9 cellular contexts compared by ENCODE assay signal in the genomic region with DNA sequence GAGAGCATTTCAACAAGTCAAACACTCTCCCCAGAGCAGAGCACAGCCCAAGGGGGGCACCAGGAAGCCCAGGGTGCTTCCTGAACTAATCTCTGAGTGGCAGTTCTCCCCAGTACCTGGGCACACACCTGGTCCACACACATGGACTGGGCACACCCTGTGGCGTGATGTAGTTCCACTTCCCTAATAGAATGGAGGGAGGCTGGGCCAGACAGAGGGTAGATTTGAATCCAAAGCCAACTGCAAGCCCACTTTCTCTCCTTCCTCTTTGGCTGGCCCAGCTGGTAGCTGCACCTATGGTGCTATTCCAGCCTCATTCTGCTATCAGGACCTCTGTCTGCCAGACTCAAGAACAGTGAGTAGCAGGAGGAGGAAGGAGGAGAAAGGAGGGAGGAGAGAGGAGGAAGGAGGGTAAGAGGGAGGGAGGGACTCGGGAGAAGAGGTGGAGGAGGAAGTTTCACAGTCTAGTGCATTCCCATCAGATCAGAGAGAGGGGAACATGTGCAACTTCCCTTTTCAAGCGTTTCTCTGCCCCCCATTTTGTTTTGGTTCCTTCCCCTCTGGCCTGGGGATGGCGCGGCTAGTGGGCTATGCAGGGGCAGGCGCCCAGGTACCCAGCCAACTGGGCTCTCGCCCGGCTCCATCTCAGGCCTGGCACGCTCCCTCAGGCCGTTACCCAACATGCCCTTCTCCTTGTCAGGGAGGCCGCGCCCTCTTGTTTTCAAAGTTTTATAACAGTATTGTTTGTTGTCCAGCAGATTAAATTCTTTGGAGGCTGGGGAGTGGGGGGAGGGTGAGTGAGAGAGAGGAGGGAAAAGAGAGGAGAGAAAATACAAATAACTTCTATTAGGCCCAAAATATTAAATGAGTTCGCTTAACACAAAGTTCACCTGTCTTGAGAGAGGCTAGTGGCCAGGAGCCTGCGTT. TPM values are rescaled to one million over a fixed set of nuclear protein-coding genes. Genes with fewer than 3 reads are reported as not detected.
DNase-seq lines count a peak whose midpoint lies in the region; ATAC-seq and TF ChIP-seq lines count a peak whose summit lies in the region.
"Had no signal": no experiment of that assay in that cellular context is flagged by ENCODE, and none has a peak within 500 bp of the region (broad histone marks: within the 10 kb centered on the region; RNA-seq: fewer than 3 reads in every experiment).

No MANE protein-coding gene starts in this region.

- intact Hi-C loops in right cardiac atrium (cut with DNase I), result no loop called here

- WGBS in right cardiac atrium, result 57% methylated on average over 14 of the region's 14 CpGs
- WGBS in suprapubic skin, result 62% methylated on average over 14 of the region's 14 CpGs

- H3K27ac ChIP-seq in right cardiac atrium (ENCODE audit: low read length), result peak overlapping the region; percentile 87
- H3K27ac ChIP-seq in suprapubic skin, result peak overlapping the region; percentile 76

- POLR2A ChIA-PET in activated CD8-positive, alpha-beta T cell treated with anti-CD3 and anti-CD28 coated beads, Interleukin-2, amount 10 ng/mL, durations not matched to agents 7 days and 5 days (lab: Charles Lee), result interaction anchor here (0.9 to 1.0 kb wide), 4 partner anchors 10 to 54 kb away, joined by 3 to 4 read pairs (median 3); no protein-coding TSS in a partner anchor

- H3K9me3 Mint-ChIP-seq in T-helper 1 cell treated with Interleukin-12 subunit alpha and Interleukin-12 subunit beta and Interleukin-4 antibody, amounts not matched to agents 30 μg/mL and 1 μg/mL, for 36 hours, result no peaks in the 10 kb centered on the region
- no peaks in the 10 kb centered on the region for H3K9me3 Mint-ChIP-seq in activated CD8-positive, alpha-beta T cell treated with anti-CD3 and anti-CD28 coated beads, Interleukin-2, amount 10 ng/mL, durations not matched to agents 7 days and 5 days (ENCODE audit: insufficient read depth)

- H3K4me1 ChIP-seq in right cardiac atrium (ENCODE audit: control insufficient read depth, insufficient read depth, low read length), result peaks cover 64% of the 10 kb centered on the region
- H3K4me1 ChIP-seq in suprapubic skin, result peaks cover 82% of the 10 kb centered on the region

- no peak for TF ChIP-seq EP300 in suprapubic skin (IDR thresholded peaks at IDR 0.05)

- no peak for ATAC-seq in activated CD8-positive, alpha-beta T cell treated with anti-CD3 and anti-CD28 coated beads, Interleukin-2, amount 10 ng/mL, durations not matched to agents 7 days and 5 days
- peak; percentile 6 to 42 for ATAC-seq in right cardiac atrium
- no peak for ATAC-seq in GM21786 (IDR thresholded peaks at IDR 0.05; ENCODE audit: unreplicated experiment)
- ATAC-seq in HG02981 (IDR thresholded peaks at IDR 0.05; ENCODE audit: unreplicated experiment), result no peak

- H3K27ac Mint-ChIP-seq in T-helper 1 cell treated with Interleukin-12 subunit alpha and Interleukin-12 subunit beta and Interleukin-4 antibody, amounts not matched to agents 30 μg/mL and 1 μg/mL, for 36 hours, result peak overlapping the region; percentile 62
- H3K27ac Mint-ChIP-seq in activated CD8-positive, alpha-beta T cell treated with anti-CD3 and anti-CD28 coated beads, Interleukin-2, amount 10 ng/mL, durations not matched to agents 7 days and 5 days, result peak overlapping the region; percentile 84

- H3K36me3 Mint-ChIP-seq in T-helper 1 cell treated with Interleukin-12 subunit alpha and Interleukin-12 subunit beta and Interleukin-4 antibody, amounts not matched to agents 30 μg/mL and 1 μg/mL, for 36 hours (ENCODE audit: low read depth), result peaks cover 38% of the 10 kb centered on the region
- peaks cover 51% of the 10 kb centered on the region for H3K36me3 Mint-ChIP-seq in activated CD8-positive, alpha-beta T cell treated with anti-CD3 and anti-CD28 coated beads, Interleukin-2, amount 10 ng/mL, durations not matched to agents 7 days and 5 days (ENCODE audit: low read depth)

- DNase-seq in T-helper 1 cell, result no peak
- peak; percentile 18 for DNase-seq in activated CD8-positive, alpha-beta T cell treated with anti-CD3 and anti-CD28 coated beads, Interleukin-2, amount 10 ng/mL, durations not matched to agents 7 days and 5 days
- peak; percentile 54 to 86 (median 85) for DNase-seq in right cardiac atrium
- peak in 1 of 2 donors; percentile 70 for DNase-seq in suprapubic skin (ENCODE audit: low spot score in 2 of 2)
- no peak for DNase-seq in NCI-H1436 treated with DMSO at 0.1 percent for 48 hours (lab: John Stamatoyannopoulos, UW)
- DNase-seq: ACHN had no signal

- H3K9me3 ChIP-seq in right cardiac atrium (ENCODE audit: control insufficient read depth, low read length) (no peaks in the 10 kb centered on the region), suprapubic skin (no peaks in the 10 kb centered on the region)

- peak overlapping the region; percentile 44 for H3K4me3 Mint-ChIP-seq in T-helper 1 cell treated with Interleukin-12 subunit alpha and Interleukin-12 subunit beta and Interleukin-4 antibody, amounts not matched to agents 30 μg/mL and 1 μg/mL, for 36 hours
- peak overlapping the region; percentile 40 for H3K4me3 Mint-ChIP-seq in activated CD8-positive, alpha-beta T cell treated with anti-CD3 and anti-CD28 coated beads, Interleukin-2, amount 10 ng/mL, durations not matched to agents 7 days and 5 days

- no peak for TF ChIP-seq CTCF in suprapubic skin (IDR thresholded peaks at IDR 0.05)

- H3K4me3 ChIP-seq in right cardiac atrium (ENCODE audit: low read length), result no peak overlapping the region
- H3K4me3 ChIP-seq in suprapubic skin, result no peak overlapping the region

- CTCF ChIA-PET in activated CD8-positive, alpha-beta T cell treated with anti-CD3 and anti-CD28 coated beads, Interleukin-2, amount 10 ng/mL, durations not matched to agents 7 days and 5 days (lab: Charles Lee), result interaction anchor here (0.6 to 3.3 kb wide), 5 partner anchors 11 to 155 kb away, joined by 3 to 30 read pairs (median 4); no protein-coding TSS in a partner anchor

- peaks cover 86% of the 10 kb centered on the region for H3K36me3 ChIP-seq in suprapubic skin

- H3K27me3 Mint-ChIP-seq in T-helper 1 cell treated with Interleukin-12 subunit alpha and Interleukin-12 subunit beta and Interleukin-4 antibody, amounts not matched to agents 30 μg/mL and 1 μg/mL, for 36 hours (ENCODE audit: low read depth), result no peaks in the 10 kb centered on the region
- no peaks in the 10 kb centered on the region for H3K27me3 Mint-ChIP-seq in activated CD8-positive, alpha-beta T cell treated with anti-CD3 and anti-CD28 coated beads, Interleukin-2, amount 10 ng/mL, durations not matched to agents 7 days and 5 days (ENCODE audit: low read depth)

- H3K4me1 Mint-ChIP-seq in T-helper 1 cell treated with Interleukin-12 subunit alpha and Interleukin-12 subunit beta and Interleukin-4 antibody, amounts not matched to agents 30 μg/mL and 1 μg/mL, for 36 hours (ENCODE audit: low read depth), result peaks cover 38% of the 10 kb centered on the region
- peaks cover 29% of the 10 kb centered on the region for H3K4me1 Mint-ChIP-seq in activated CD8-positive, alpha-beta T cell treated with anti-CD3 and anti-CD28 coated beads, Interleukin-2, amount 10 ng/mL, durations not matched to agents 7 days and 5 days (ENCODE audit: low read depth)

- no peaks in the 10 kb centered on the region for H3K27me3 ChIP-seq in right cardiac atrium (ENCODE audit: control insufficient read depth, insufficient read depth)
- H3K27me3 ChIP-seq in suprapubic skin, result no peaks in the 10 kb centered on the region

- no peak for TF ChIP-seq POLR2A in suprapubic skin (IDR thresholded peaks at IDR 0.05)

RNA-seq across cellular contexts. Expression of gene CD46, which starts 55.8 kb away (rescaled TPM):
- 10 to 100 TPM; 94.1 to 98.3 TPM for total RNA-seq in activated CD8-positive, alpha-beta T cell treated with anti-CD3 and anti-CD28 coated beads, Interleukin-2, amount 10 ng/mL, durations not matched to agents 7 days and 5 days
- 10 to 100 TPM; 81.7 to 94.2 (median 86.4) TPM for total RNA-seq in right cardiac atrium
- polyA plus RNA-seq in right cardiac atrium, result 56.3 TPM
- total RNA-seq in suprapubic skin, result 100 to 1,000 TPM in 2 of 4 donors, 10 to 100 TPM in 2; 89.7 to 259 (median 108) TPM

Comparison
In these comparisons a context has a peak if more than half of its experiments do, and no peak if none do; other contexts are left out.
1. DNase-seq: peak in activated CD8-positive, alpha-beta T cell treated with anti-CD3 and anti-CD28 coated beads, Interleukin-2, amount 10 ng/mL, durations not matched to agents 7 days and 5 days (single experiment) and right cardiac atrium (3 of 3); none in T-helper 1 cell (0 of 5) and NCI-H1436 treated with DMSO at 0.1 percent for 48 hours (single experiment).
2. ATAC-seq: peak in right cardiac atrium (2 of 2); none in activated CD8-positive, alpha-beta T cell treated with anti-CD3 and anti-CD28 coated beads, Interleukin-2, amount 10 ng/mL, durations not matched to agents 7 days and 5 days (single experiment), GM21786 (single experiment) and HG02981 (single experiment).